ENCODE assay signal across 20 cellular contexts in genomic region chr12:93047118-93047517, GRCh38.
"Had no signal": no experiment of that assay in that cellular context is flagged by ENCODE, and none has a peak within 500 bp of the region (broad histone marks: within the 10 kb centered on the region; RNA-seq: fewer than 3 reads in every experiment).

No MANE protein-coding gene starts in this region.

- H3K27ac ChIP-seq: SJSA1, SK-N-MC had no signal

- FAIRE-seq: RCC 7860 had no signal

- H3K9me3 ChIP-seq: SJSA1 had no signal

- H3K36me3 ChIP-seq: SJSA1 had no signal

- H3K27me3 ChIP-seq: SJSA1 had no signal

- H3K4me3 ChIP-seq: SJSA1, SK-N-MC had no signal

- DNase-seq: Karpas-422, KG1, MM.1S, NCI-H1092 treated with DMSO at 0.1 percent for 48 hours, NCI-H1436, NCI-H187, NCI-H2029, NCI-H2081 treated with DMSO at 0.1 percent for 48 hours, NCI-H2171, NCI-H226, NCI-H446, NCI-H510A, NCI-H524 treated with DMSO at 0.1 percent for 48 hours, NCI-H69, Right ventricle myocardium superior, RPMI8226, SIG-M5 had no signal
